Comparison of ENCODE assay signal across 8 cellular contexts in genomic region chr13:110944121-110944967, GRCh38. TPM values are rescaled to one million over a fixed set of nuclear protein-coding genes. Genes with fewer than 3 reads are reported as not detected.
A peak's percentile ranks its signal among the peaks of the same experiment; 100 is the strongest.
DNase-seq lines count a peak whose midpoint lies in the region; ATAC-seq and TF ChIP-seq lines count a peak whose summit lies in the region.

No MANE protein-coding gene starts in this region.

- intact Hi-C loops in testis (cut with DNase I; ENCODE audit: low total_unique reads): no loop called here

- peaks cover 2% of the 10 kb centered on the region for H3K9me3 ChIP-seq in WERI-Rb-1 (ENCODE audit: severe bottlenecking)
- H3K9me3 ChIP-seq in skeletal muscle tissue (ENCODE audit: control insufficient read depth in 3 of 3, low read length in 3 of 3): no peaks in the 10 kb centered on the region
- no peaks in the 10 kb centered on the region for H3K9me3 ChIP-seq in testis

- TF ChIP-seq POLR2A in testis (IDR thresholded peaks at IDR 0.05): no peak

- peaks cover 89% of the 10 kb centered on the region for H3K27me3 ChIP-seq in WERI-Rb-1 (ENCODE audit: insufficient read depth, low read depth, severe bottlenecking)
- H3K27me3 ChIP-seq in skeletal muscle tissue (ENCODE audit: control insufficient read depth in 3 of 3, insufficient read depth in 3 of 3, low read length in 3 of 3): no peaks in the 10 kb centered on the region
- H3K27me3 ChIP-seq in testis: no peaks in the 10 kb centered on the region

- H3K4me1 ChIP-seq in skeletal muscle tissue (ENCODE audit: control insufficient read depth in 3 of 3, insufficient read depth in 3 of 3, low read length in 3 of 3) (peaks cover 5 to 9% (median 9%) of the 10 kb centered on the region in 3 donors), testis (peaks cover 10% of the 10 kb centered on the region)

- TF ChIP-seq CTCF in LNCaP clone FGC (IDR thresholded peaks at IDR 0.05; ENCODE audit: control insufficient read depth, extremely low read depth, insufficient read depth): peak; percentile 85
- peak; percentile 80 for TF ChIP-seq CTCF in WERI-Rb-1 (IDR thresholded peaks at IDR 0.05; ENCODE audit: low read depth, low read length)
- TF ChIP-seq CTCF in foreskin fibroblast (IDR thresholded peaks at IDR 0.05; ENCODE audit: low read depth, low read length): peak; percentile 83
- TF ChIP-seq CTCF in testis (IDR thresholded peaks at IDR 0.05): peak in 1 of 3 experiments; percentile 22

- H3K27ac ChIP-seq in WERI-Rb-1: no peak overlapping the region
- H3K27ac ChIP-seq in skeletal muscle tissue (ENCODE audit: low read depth, low read length): peak overlapping the region; percentile 36
- H3K27ac ChIP-seq in testis: no peak overlapping the region

- DNase-seq in ELR (ENCODE audit: low read depth): peak; percentile 70
- DNase-seq in LNCaP clone FGC (ENCODE audit: low read depth): peak; percentile 15
- peak; percentile 41 for DNase-seq in WERI-Rb-1
- peak; percentile 73 to 83 for DNase-seq in foreskin fibroblast
- DNase-seq in testis: no peak
- DNase-seq in GM19240 (ENCODE audit: insufficient read length, low spot score): no peak

- H3K4me3 ChIP-seq in LNCaP clone FGC (ENCODE audit: low read depth, low read length) (no peak overlapping the region), WERI-Rb-1 (ENCODE audit: low read depth, low read length) (no peak overlapping the region), foreskin fibroblast (ENCODE audit: low read depth in 1 of 2, low read length in 2 of 2) (no peak overlapping the region), skeletal muscle tissue (ENCODE audit: low read length in 3 of 3) (no peak overlapping the region), testis (no peak overlapping the region)

- no peaks in the 10 kb centered on the region for H3K36me3 ChIP-seq in WERI-Rb-1
- H3K36me3 ChIP-seq in skeletal muscle tissue (ENCODE audit: control insufficient read depth in 3 of 3, insufficient read depth in 3 of 3, low read length in 3 of 3): no peaks in the 10 kb centered on the region
- H3K36me3 ChIP-seq in testis (ENCODE audit: low read depth, missing control alignments): no peaks in the 10 kb centered on the region

- peak; percentile 60 for ATAC-seq in GM21423 (IDR thresholded peaks at IDR 0.05; ENCODE audit: unreplicated experiment)

- 62% methylated on average over 8 of the region's 8 CpGs for WGBS in testis, 2 donors

- H3K9ac ChIP-seq in skeletal muscle tissue (ENCODE audit: low read depth in 1 of 3, low read length in 3 of 3): peak overlapping the region in 1 of 3 donors; percentile 9

RNA-seq across cellular contexts. Expression of gene ANKRD10, which starts 29.5 kb away (rescaled TPM):
- 132 TPM for total RNA-seq in skeletal muscle tissue
- total RNA-seq in testis: 100 to 1,000 TPM; 132 to 180 TPM
- polyA plus RNA-seq in testis (ENCODE audit: insufficient read depth, low read depth, low replicate concordance): 65.2 TPM

Comparison
In these comparisons a context has a peak if more than half of its experiments do, and no peak if none do; other contexts are left out.
1. DNase-seq: peak in ELR (single experiment), LNCaP clone FGC (single experiment), WERI-Rb-1 (single experiment) and foreskin fibroblast (2 of 2); none in testis (single experiment) and GM19240 (single experiment).